In genomic region chr20:39581034-39581433, GRCh38 we compare ENCODE assay signal across 14 cellular contexts.
DNase-seq lines count a peak whose midpoint lies in the region; ATAC-seq and TF ChIP-seq lines count a peak whose summit lies in the region.
"Had no signal": no experiment of that assay in that cellular context is flagged by ENCODE, and none has a peak within 500 bp of the region (broad histone marks: within the 10 kb centered on the region; RNA-seq: fewer than 3 reads in every experiment).

No MANE protein-coding gene starts in this region.

- H3K9me3 ChIP-seq in H9 (ENCODE audit: control insufficient read depth, low read depth, low read length) (no peaks in the 10 kb centered on the region), stomach smooth muscle (ENCODE audit: control insufficient read depth in 2 of 2, low read length in 2 of 2) (no peaks in the 10 kb centered on the region)

- H3K23me2 ChIP-seq in H9 (ENCODE audit: insufficient read length, low read depth, low read length, poor library complexity, severe bottlenecking), result no peaks in the 10 kb centered on the region

- no peak overlapping the region for H3K9ac ChIP-seq in H9 (ENCODE audit: extremely low read depth, insufficient read length, low read length)
- H3K9ac ChIP-seq in stomach smooth muscle (ENCODE audit: low read length in 2 of 2), result no peak overlapping the region

- WGBS in H9 (ENCODE audit: extremely low coverage, insufficient read length, low lambda C conversion rate), result no CpG with 5 or more reads among the region's 1 CpG

- no peak overlapping the region for H2BK12ac ChIP-seq in H9 (ENCODE audit: insufficient read length, low read depth, low read length)

- H3K36me3 Mint-ChIP-seq in H9 (ENCODE audit: insufficient read depth in 1 of 3, low read depth in 3 of 3), result no peaks in the 10 kb centered on the region; a peak in 1 of 7 replicates
- no peaks in the 10 kb centered on the region for H3K36me3 Mint-ChIP-seq in nephron progenitor cell (ENCODE audit: low read depth)
- H3K36me3 Mint-ChIP-seq: CD4-positive, alpha-beta memory T cell had no signal

- no peak overlapping the region for H2AK5ac ChIP-seq in H9 (ENCODE audit: insufficient read length, low read length)

- no peaks in the 10 kb centered on the region; the same call in none of the 2 replicates for H3K27me3 Mint-ChIP-seq in H9 (ENCODE audit: low read depth)
- H3K27me3 Mint-ChIP-seq in nephron progenitor cell (ENCODE audit: low read depth, poor library complexity), result no peaks in the 10 kb centered on the region
- H3K27me3 Mint-ChIP-seq: CD4-positive, alpha-beta memory T cell had no signal

- H3K18ac ChIP-seq in H9 (ENCODE audit: insufficient read length, low read depth, low read length), result peak overlapping the region; percentile 27

- H2BK20ac ChIP-seq in H9 (ENCODE audit: low read depth, low read length, poor library complexity, severe bottlenecking), result no peak overlapping the region

- H4K20me1 ChIP-seq in H9 (ENCODE audit: control insufficient read depth, insufficient read depth, insufficient read length), result no peaks in the 10 kb centered on the region

- no peak overlapping the region for H3K23ac ChIP-seq in H9 (ENCODE audit: insufficient read length, low read depth, low read length)

- H3K4ac ChIP-seq in H9 (ENCODE audit: low read depth, low read length), result no peak overlapping the region

- no peak overlapping the region for H2BK120ac ChIP-seq in H9 (ENCODE audit: low read depth, low read length, poor library complexity, severe bottlenecking)

- no peak for ATAC-seq in HG02885 (IDR thresholded peaks at IDR 0.05; ENCODE audit: poor library complexity, unreplicated experiment)
- ATAC-seq: HCT116 had no signal

- H4K91ac ChIP-seq in H9 (ENCODE audit: insufficient read length, low read depth, low read length), result no peak overlapping the region

- H3K4me2 ChIP-seq in H9 (ENCODE audit: insufficient read depth, insufficient read length, low read length), result no peak overlapping the region

- H3K27me3 ChIP-seq in H9 (ENCODE audit: insufficient read depth, low read length) (no peaks in the 10 kb centered on the region), stomach smooth muscle (ENCODE audit: control insufficient read depth in 1 of 2, insufficient read depth in 2 of 2, low read length in 2 of 2) (no peaks in the 10 kb centered on the region)

- H4K8ac ChIP-seq in H9 (replicated peaks; ENCODE audit: insufficient read length, low read depth, low read length), result no peak overlapping the region

- H3K14ac ChIP-seq in H9 (ENCODE audit: insufficient read depth, low read length), result no peak overlapping the region; the same call in 1 of the 2 replicates

- no peak overlapping the region for H4K5ac ChIP-seq in H9 (ENCODE audit: insufficient read length, low read depth, low read length)

- H3K4me1 Mint-ChIP-seq in H9 (no peaks in the 10 kb centered on the region; a peak in 1 of 4 replicates), nephron progenitor cell (peaks cover 16% of the 10 kb centered on the region)
- H3K4me1 Mint-ChIP-seq: CD4-positive, alpha-beta memory T cell had no signal

- H2AFZ ChIP-seq in H9 (ENCODE audit: low read length), result no peak overlapping the region

- H3K79me1 ChIP-seq in H9 (ENCODE audit: insufficient read depth, low read depth, low read length, poor library complexity, severe bottlenecking), result no peaks in the 10 kb centered on the region

- no peak for TF ChIP-seq CTCF in H9 (conservative IDR thresholded peaks at IDR 0.05)
- no peak for TF ChIP-seq CTCF in nephron progenitor cell (IDR thresholded peaks at IDR 0.05)

- H3K27ac ChIP-seq in H9 (ENCODE audit: insufficient read length, low read depth, low read length), result no peak overlapping the region
- peak overlapping the region; percentile 37 for H3K27ac ChIP-seq in stomach smooth muscle (ENCODE audit: low read length)

- H3K4me3 Mint-ChIP-seq in H9, result no peak overlapping the region
- no peak overlapping the region for H3K4me3 Mint-ChIP-seq in nephron progenitor cell
- H3K4me3 Mint-ChIP-seq: CD4-positive, alpha-beta memory T cell had no signal

- no peaks in the 10 kb centered on the region for H3K36me3 ChIP-seq in stomach smooth muscle (ENCODE audit: control insufficient read depth in 2 of 2, insufficient read depth in 2 of 2, low read length in 2 of 2)

- no peaks in the 10 kb centered on the region for H3K79me2 ChIP-seq in H9 (ENCODE audit: insufficient read depth, low read length)

- H2BK5ac ChIP-seq in H9 (ENCODE audit: insufficient read length, low read length), result no peak overlapping the region

- H3K9me3 Mint-ChIP-seq in H9 (peaks cover 0 to 1% of the 10 kb centered on the region in 2 experiments; a peak in 3 of 5 replicates), nephron progenitor cell (peaks cover 24% of the 10 kb centered on the region)

- no peak overlapping the region for H2BK15ac ChIP-seq in H9 (ENCODE audit: low read depth, low read length)

- H3K27ac Mint-ChIP-seq in H9, result no peak overlapping the region
- H3K27ac Mint-ChIP-seq in nephron progenitor cell, result peak overlapping the region; percentile 33
- H3K27ac Mint-ChIP-seq: CD4-positive, alpha-beta memory T cell had no signal

- no peak for DNase-seq in H9
- peak; percentile 32 for DNase-seq in dermis blood vessel endothelial cell
- DNase-seq in nephron progenitor cell, result no peak
- no peak for DNase-seq in DMS153 treated with DMSO at 0.1 percent for 48 hours (lab: John Stamatoyannopoulos, UW; ENCODE audit: unreplicated experiment)
- DNase-seq: C1 segment of cervical spinal cord; Calu3; CD4-positive, alpha-beta memory T cell; COR-L47; DND-41; GOT3; H7 had no signal

- H3K4me3 ChIP-seq in stomach smooth muscle (ENCODE audit: low read length in 2 of 2), result no peak overlapping the region

- H3T11ph ChIP-seq in H9 (ENCODE audit: low read length), result no peak overlapping the region

- H3K4me1 ChIP-seq in H9 (ENCODE audit: insufficient read depth, low read length), result 0 out of 2 replicates have a peak, but pooled peaks cover 2% of the 10 kb centered on the region
- H3K4me1 ChIP-seq in stomach smooth muscle (ENCODE audit: control insufficient read depth, insufficient read depth, low read length), result no peaks in the 10 kb centered on the region

- H3K56ac ChIP-seq in H9 (ENCODE audit: insufficient read length, low read depth, low read length), result no peak overlapping the region
